1 cellular context compared by ENCODE assay signal in the genomic region with DNA sequence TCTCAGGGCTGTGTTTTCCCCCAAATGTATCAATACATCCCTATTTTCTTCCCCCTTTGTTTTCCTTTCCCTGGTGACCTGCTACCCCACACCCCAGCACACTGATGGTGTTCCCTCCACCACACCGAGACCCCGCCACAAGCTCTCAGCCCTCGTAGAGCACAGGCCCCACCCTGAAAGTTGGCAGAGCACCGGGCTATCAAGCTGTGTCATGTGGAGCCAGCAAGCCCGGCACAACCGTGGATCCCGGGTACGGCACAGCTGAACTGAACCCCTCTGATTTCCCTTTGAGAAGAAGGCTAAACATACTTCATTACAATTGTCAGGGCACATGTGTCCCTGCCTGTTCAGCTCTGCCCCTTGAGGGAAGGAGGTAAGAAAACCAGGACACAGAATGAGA.
TF ChIP-seq lines count a peak whose summit lies in the region.

No MANE protein-coding gene starts in this region.

TF ChIP-seq in IMR-90, 13 proteins besides CTCF, POLR2A, EP300 and RAD21 (continued from another document):
- TF ChIP-seq, protein P1, sequence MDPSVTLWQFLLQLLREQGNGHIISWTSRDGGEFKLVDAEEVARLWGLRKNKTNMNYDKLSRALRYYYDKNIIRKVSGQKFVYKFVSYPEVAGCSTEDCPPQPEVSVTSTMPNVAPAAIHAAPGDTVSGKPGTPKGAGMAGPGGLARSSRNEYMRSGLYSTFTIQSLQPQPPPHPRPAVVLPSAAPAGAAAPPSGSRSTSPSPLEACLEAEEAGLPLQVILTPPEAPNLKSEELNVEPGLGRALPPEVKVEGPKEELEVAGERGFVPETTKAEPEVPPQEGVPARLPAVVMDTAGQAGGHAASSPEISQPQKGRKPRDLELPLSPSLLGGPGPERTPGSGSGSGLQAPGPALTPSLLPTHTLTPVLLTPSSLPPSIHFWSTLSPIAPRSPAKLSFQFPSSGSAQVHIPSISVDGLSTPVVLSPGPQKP (IDR thresholded peaks at IDR 0.05; ENCODE audit: borderline replicate concordance, low read depth, low read length): no peak
- TF ChIP-seq MAFK (IDR thresholded peaks at IDR 0.05; ENCODE audit: low read depth, low read length): no peak
